Comparison of ENCODE assay signal across 8 cellular contexts in genomic region chr10:103758294-103758681, GRCh38.
DNase-seq lines count a peak whose midpoint lies in the region; TF ChIP-seq lines count a peak whose summit lies in the region.

No MANE protein-coding gene starts in this region.

- intact Hi-C loops in activated CD4-positive, alpha-beta T cell treated with anti-CD3 and anti-CD28 coated beads, Interleukin-2, amount 10 ng/mL, durations not matched to agents 24 days and 14 days (cut with micrococcal nuclease): loop anchor here (1.0 to 5.0 kb wide), 4 partner anchors 13 to 99 kb away; partner anchors contain the start of gene SH3PXD2A
- intact Hi-C loops in activated T-helper 2 cell treated with anti-CD3 and anti-CD28 coated beads, Interferon-gamma antibody, Interleukin-2, Interleukin-4, amounts not matched to agents 10 μg/mL and 5 μg/mL and 100 μg/mL, durations not matched to agents 14 hours and 24 hours and 36 hours (cut with micrococcal nuclease): loop anchor here (2.0 to 5.0 kb wide), 2 partner anchors 43 to 364 kb away; partner anchors contain the start of gene SFR1
- intact Hi-C loops in Calu3 (cut with micrococcal nuclease; ENCODE audit: unreplicated experiment): no loop called here

- peak overlapping the region; percentile 85 for H3K27ac Mint-ChIP-seq in activated CD4-positive, alpha-beta T cell treated with anti-CD3 and anti-CD28 coated beads, Interleukin-2, amount 10 ng/mL, durations not matched to agents 24 days and 14 days
- peak overlapping the region; percentile 40 for H3K27ac Mint-ChIP-seq in activated T-helper 2 cell treated with anti-CD3 and anti-CD28 coated beads, Interferon-gamma antibody, Interleukin-2, Interleukin-4, amounts not matched to agents 10 μg/mL and 5 μg/mL and 100 μg/mL, durations not matched to agents 14 hours and 24 hours and 36 hours
- H3K27ac Mint-ChIP-seq in Calu3 (ENCODE audit: unreplicated experiment): no peak overlapping the region

- H3K4me3 Mint-ChIP-seq in activated CD4-positive, alpha-beta T cell treated with anti-CD3 and anti-CD28 coated beads, Interleukin-2, amount 10 ng/mL, durations not matched to agents 24 days and 14 days: peak overlapping the region; percentile 67
- H3K4me3 Mint-ChIP-seq in activated T-helper 2 cell treated with anti-CD3 and anti-CD28 coated beads, Interferon-gamma antibody, Interleukin-2, Interleukin-4, amounts not matched to agents 10 μg/mL and 5 μg/mL and 100 μg/mL, durations not matched to agents 14 hours and 24 hours and 36 hours (ENCODE audit: low read depth): peak overlapping the region; percentile 24
- no peak overlapping the region for H3K4me3 Mint-ChIP-seq in Calu3 (ENCODE audit: low read depth, unreplicated experiment)

- no peak for TF ChIP-seq CTCF in Calu3 (IDR thresholded peaks at IDR 0.05; ENCODE audit: unreplicated experiment)

- H3K27me3 Mint-ChIP-seq in activated CD4-positive, alpha-beta T cell treated with anti-CD3 and anti-CD28 coated beads, Interleukin-2, amount 10 ng/mL, durations not matched to agents 24 days and 14 days: peaks cover 19% of the 10 kb centered on the region
- peaks cover 15% of the 10 kb centered on the region for H3K27me3 Mint-ChIP-seq in activated T-helper 2 cell treated with anti-CD3 and anti-CD28 coated beads, Interferon-gamma antibody, Interleukin-2, Interleukin-4, amounts not matched to agents 10 μg/mL and 5 μg/mL and 100 μg/mL, durations not matched to agents 14 hours and 24 hours and 36 hours (ENCODE audit: low read depth)
- H3K27me3 Mint-ChIP-seq in Calu3 (ENCODE audit: unreplicated experiment): peaks cover 30% of the 10 kb centered on the region

- BruUV-seq in Calu3 (replicated peaks; lab: Mats Ljungman, UMichigan): no TSS peak

- no peak for DNase-seq in activated CD4-positive, alpha-beta T cell treated with anti-CD3 and anti-CD28 coated beads, Interleukin-2, amount 10 ng/mL, durations not matched to agents 24 days and 14 days
- DNase-seq in activated CD4-positive, alpha-beta T cell treated with anti-CD3 and anti-CD28 coated beads, Interleukin-2, amount 50 U/mL, for 4 hours: no peak
- no peak for DNase-seq in activated T-helper 2 cell treated with anti-CD3 and anti-CD28 coated beads, Interferon-gamma antibody, Interleukin-2, Interleukin-4, amounts not matched to agents 10 μg/mL and 5 μg/mL and 100 μg/mL, durations not matched to agents 14 hours and 24 hours and 36 hours (ENCODE audit: low spot score)
- DNase-seq in hepatic stellate cell (ENCODE audit: low spot score): peak; percentile 33
- no peak for DNase-seq in Calu3
- no peak for DNase-seq in NCI-H526 (lab: John Stamatoyannopoulos, UW)
- DNase-seq in NCI-H2029 (lab: John Stamatoyannopoulos, UW): no peak

- no peaks in the 10 kb centered on the region for H3K9me3 Mint-ChIP-seq in activated CD4-positive, alpha-beta T cell treated with anti-CD3 and anti-CD28 coated beads, Interleukin-2, amount 10 ng/mL, durations not matched to agents 24 days and 14 days
- no peaks in the 10 kb centered on the region for H3K9me3 Mint-ChIP-seq in activated T-helper 2 cell treated with anti-CD3 and anti-CD28 coated beads, Interferon-gamma antibody, Interleukin-2, Interleukin-4, amounts not matched to agents 10 μg/mL and 5 μg/mL and 100 μg/mL, durations not matched to agents 14 hours and 24 hours and 36 hours
- H3K9me3 Mint-ChIP-seq in Calu3 (ENCODE audit: low read depth, unreplicated experiment): no peaks in the 10 kb centered on the region

- peaks cover 52% of the 10 kb centered on the region for H3K4me1 Mint-ChIP-seq in activated CD4-positive, alpha-beta T cell treated with anti-CD3 and anti-CD28 coated beads, Interleukin-2, amount 10 ng/mL, durations not matched to agents 24 days and 14 days
- peaks cover 50% of the 10 kb centered on the region for H3K4me1 Mint-ChIP-seq in activated T-helper 2 cell treated with anti-CD3 and anti-CD28 coated beads, Interferon-gamma antibody, Interleukin-2, Interleukin-4, amounts not matched to agents 10 μg/mL and 5 μg/mL and 100 μg/mL, durations not matched to agents 14 hours and 24 hours and 36 hours (ENCODE audit: low read depth)
- H3K4me1 Mint-ChIP-seq in Calu3 (ENCODE audit: low read depth, unreplicated experiment): peaks cover 30% of the 10 kb centered on the region

- peak overlapping the region; percentile 62 for H3K27ac ChIP-seq in temporal lobe (ENCODE audit: low read depth, low read length)

- H3K36me3 Mint-ChIP-seq in activated CD4-positive, alpha-beta T cell treated with anti-CD3 and anti-CD28 coated beads, Interleukin-2, amount 10 ng/mL, durations not matched to agents 24 days and 14 days (ENCODE audit: low read depth): peaks cover 1% of the 10 kb centered on the region
- no peaks in the 10 kb centered on the region for H3K36me3 Mint-ChIP-seq in activated T-helper 2 cell treated with anti-CD3 and anti-CD28 coated beads, Interferon-gamma antibody, Interleukin-2, Interleukin-4, amounts not matched to agents 10 μg/mL and 5 μg/mL and 100 μg/mL, durations not matched to agents 14 hours and 24 hours and 36 hours (ENCODE audit: low read depth)
- H3K36me3 Mint-ChIP-seq in Calu3 (ENCODE audit: insufficient read depth, unreplicated experiment): no peaks in the 10 kb centered on the region

- CTCF ChIA-PET in Calu3 (lab: Charles Lee): interaction anchor here (1.8 kb wide), 1 partner anchor 11 kb away, joined by 4 read pairs; no protein-coding TSS in a partner anchor
